Comparison of ENCODE assay signal across 8 cellular contexts in genomic region chr22:41048791-41049717, GRCh38. TPM values are rescaled to one million over a fixed set of nuclear protein-coding genes. Genes with fewer than 3 reads are reported as not detected.
DNase-seq lines count a peak whose midpoint lies in the region; ATAC-seq and TF ChIP-seq lines count a peak whose summit lies in the region.

No MANE protein-coding gene starts in this region.

- ATAC-seq in HG02938 (IDR thresholded peaks at IDR 0.05; ENCODE audit: unreplicated experiment): no peak
- no peak for ATAC-seq in HG03095 (IDR thresholded peaks at IDR 0.05; ENCODE audit: unreplicated experiment)

- H3K4me1 Mint-ChIP-seq in CD14-positive monocyte: peaks cover 36% of the 10 kb centered on the region

- H3K4me3 Mint-ChIP-seq in CD14-positive monocyte: peak overlapping the region; percentile 52 to 71

- H3K36me3 Mint-ChIP-seq in CD14-positive monocyte: no peaks in the 10 kb centered on the region

- intact Hi-C loops in CD14-positive monocyte (cut with micrococcal nuclease): no loop called here

- DNase-seq in CD14-positive monocyte (ENCODE audit: low spot score): peak; percentile 46
- peak; percentile 93 for DNase-seq in RPMI7951 (ENCODE audit: low read depth)
- DNase-seq in foreskin melanocyte: peak; percentile 39
- DNase-seq in occipital lobe (lab: John Stamatoyannopoulos, UW): peak; percentile 13
- no peak for DNase-seq in KBM-7
- DNase-seq in KG1 (lab: John Stamatoyannopoulos, UW): no peak

- peaks cover 0 to 1% (median 0%) of the 10 kb centered on the region in 3 donors for H3K27me3 Mint-ChIP-seq in CD14-positive monocyte (ENCODE audit: low read depth in 3 of 3)

- H3K27ac Mint-ChIP-seq in CD14-positive monocyte: peak overlapping the region in 2 of 7 donors; percentile 21 to 58

- TF ChIP-seq CTCF in CD14-positive monocyte (IDR thresholded peaks at IDR 0.05): no peak

- in situ Hi-C loops in KBM-7 (cut with MboI; ENCODE audit: low pct_unique_long_range_greater_than_20kb, low sequenced_read_pairs): no loop called here

- H3K9me3 Mint-ChIP-seq in CD14-positive monocyte: no peaks in the 10 kb centered on the region

RNA-seq across cellular contexts. Expression of gene EP300, which starts 43.3 kb away (rescaled TPM):
- 10 to 100 TPM in 1 of 2 donors, 1 to 10 TPM in 1; 5.7 to 16.8 TPM for polyA plus RNA-seq in CD14-positive monocyte
- 24.0 and 27.3 TPM in 2 replicates for total RNA-seq in RPMI7951 (2014; rRNA removed; shearing (Covaris generic))
- 68.9 TPM for total RNA-seq in occipital lobe

Comparison
In these comparisons a context has a peak if more than half of its experiments do, and no peak if none do; other contexts are left out.
1. DNase-seq: peak in CD14-positive monocyte (single experiment), RPMI7951 (single experiment), foreskin melanocyte (single experiment) and occipital lobe (single experiment); none in KBM-7 (single experiment) and KG1 (single experiment).